1 cellular context compared by ENCODE assay signal in the genomic region with DNA sequence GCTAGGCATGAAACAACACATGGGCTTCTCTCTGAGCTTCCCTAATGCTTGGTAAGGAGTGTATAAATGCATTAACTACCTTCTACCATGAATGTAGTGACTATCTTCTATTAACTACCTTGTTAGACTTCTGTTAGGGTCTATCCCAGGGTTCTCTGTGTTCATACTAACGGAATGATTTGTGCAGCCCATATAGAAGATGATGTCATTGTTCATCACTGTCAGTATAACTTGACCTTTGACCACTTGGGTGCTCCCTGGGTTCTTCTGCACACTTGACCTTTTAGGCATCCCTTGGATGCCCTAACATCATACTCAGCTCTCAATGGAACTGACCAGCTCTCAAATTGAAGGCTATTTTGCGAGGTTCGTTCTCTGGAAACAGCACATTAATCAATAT.
TF ChIP-seq lines count a peak whose summit lies in the region.

No MANE protein-coding gene starts in this region.

TF ChIP-seq in K562, 482 proteins besides CTCF, POLR2A, EP300 and RAD21 (continued from another document):
- no peak for TF ChIP-seq PREB (CRISPR knock-in tag; IDR thresholded peaks at IDR 0.05)
- no peak for TF ChIP-seq JUND (IDR thresholded peaks at IDR 0.05; ENCODE audit: borderline replicate concordance, low read depth, low read length)
- TF ChIP-seq JUND (tag; IDR thresholded peaks at IDR 0.05; ENCODE audit: borderline replicate concordance, low read depth, low read length): peak; percentile 13; the same call in 1 of the 3 replicates
- no peak for TF ChIP-seq ZNF589 (CRISPR knock-in tag; IDR thresholded peaks at IDR 0.05; ENCODE audit: low read depth)
- TF ChIP-seq ATF3 (IDR thresholded peaks at IDR 0.05): peak; percentile 81
- TF ChIP-seq ATF3 (CRISPR knock-in tag; conservative IDR thresholded peaks at IDR 0.05): no peak
